ENCODE assay signal across 8 cellular contexts in genomic region chr12:51047655-51048540, GRCh38. TPM values are rescaled to one million over a fixed set of nuclear protein-coding genes. Genes with fewer than 3 reads are reported as not detected.
DNase-seq lines count a peak whose midpoint lies in the region; ATAC-seq and TF ChIP-seq lines count a peak whose summit lies in the region.

LETMD1 (plus strand) TSS chr12:51048327; CDS start chr12:51048357, 30 bp downstream.

- H3K27me3 ChIP-seq in OCI-LY1 (ENCODE audit: insufficient read depth, low read length), result no peaks in the 10 kb centered on the region

- peak; percentile 95 for DNase-seq in DMS 273 treated with DMSO at 0.1 percent for 48 hours (lab: John Stamatoyannopoulos, UW)
- peak; percentile 87 for DNase-seq in HuH-7 (ENCODE audit: low spot score)
- DNase-seq in activated CD8-positive, alpha-beta memory T cell treated with anti-CD3 and anti-CD28 coated beads, Interleukin-2, amount 50 U/mL, for 4 hours, result peak; percentile 86
- DNase-seq in endothelial cell (ENCODE audit: low spot score), result peak; percentile 95
- DNase-seq in mesothelial cell of epicardium (ENCODE audit: low spot score in 2 of 2, unreplicated experiment in 2 of 2), result peak; percentile 82 to 92
- peak; percentile 81 to 87 for DNase-seq in stimulated activated CD8-positive, alpha-beta memory T cell treated with anti-CD3 and anti-CD28 coated beads, Interleukin-15, amount 100 ng/mL, for 48 hours (ENCODE audit: low read depth in 2 of 2)

- peaks cover 12% of the 10 kb centered on the region for H3K4me1 Mint-ChIP-seq in endothelial cell (ENCODE audit: unreplicated experiment)
- peaks cover 15% of the 10 kb centered on the region for H3K4me1 Mint-ChIP-seq in mesothelial cell of epicardium

- H3F3A ChIP-seq in OCI-LY1 (ENCODE audit: insufficient read depth, low read length), result no peaks in the 10 kb centered on the region

- H3K4me3 ChIP-seq in OCI-LY1 (ENCODE audit: low read depth, low read length, poor library complexity, severe bottlenecking), result peak within 1 kb of the TSS; percentile 75

- H3K36me3 ChIP-seq in OCI-LY1 (ENCODE audit: insufficient read depth, low read length), result peaks cover 10% of the 10 kb centered on the region

- H3K27me3 Mint-ChIP-seq in endothelial cell (ENCODE audit: unreplicated experiment) (peaks cover 1% of the 10 kb centered on the region), mesothelial cell of epicardium (ENCODE audit: low read depth) (no peaks in the 10 kb centered on the region)

- H3K36me3 Mint-ChIP-seq in endothelial cell (ENCODE audit: low read depth, unreplicated experiment) (peaks cover 8% of the 10 kb centered on the region), mesothelial cell of epicardium (peaks cover 7% of the 10 kb centered on the region)

- H4K20me1 ChIP-seq in OCI-LY1 (ENCODE audit: insufficient read depth, low read length), result no peaks in the 10 kb centered on the region

- H2AFZ ChIP-seq in OCI-LY1 (ENCODE audit: low read length), result peak within 1 kb of the TSS; percentile 32

- H3K27ac ChIP-seq in OCI-LY1 (ENCODE audit: low read depth, low read length, poor library complexity, severe bottlenecking), result peak within 1 kb of the TSS; percentile 40

- H3K9me3 ChIP-seq in OCI-LY1 (ENCODE audit: low read length), result no peaks in the 10 kb centered on the region

- peak; percentile 95 for ATAC-seq in GM21515 (IDR thresholded peaks at IDR 0.05; ENCODE audit: unreplicated experiment)

- H3K9ac ChIP-seq in OCI-LY1 (ENCODE audit: low read length), result peak within 1 kb of the TSS; percentile 84

- H3K79me2 ChIP-seq in OCI-LY1 (ENCODE audit: insufficient read depth, low read length), result peaks cover 12% of the 10 kb centered on the region; the same call in 1 of the 2 replicates

- peaks cover 20% of the 10 kb centered on the region for H3K4me1 ChIP-seq in OCI-LY1 (ENCODE audit: insufficient read depth, low read length, severe bottlenecking)

- H3K9me2 ChIP-seq in OCI-LY1 (ENCODE audit: low read depth, low read length), result no peaks in the 10 kb centered on the region

- H3K27ac Mint-ChIP-seq in endothelial cell (ENCODE audit: unreplicated experiment) (peak within 1 kb of the TSS; percentile 79), mesothelial cell of epicardium (peak within 1 kb of the TSS; percentile 95)

- H3K4me3 Mint-ChIP-seq in endothelial cell (ENCODE audit: unreplicated experiment), result peak within 1 kb of the TSS; percentile 97
- peak within 1 kb of the TSS; percentile 93 for H3K4me3 Mint-ChIP-seq in mesothelial cell of epicardium

- H3K9me3 Mint-ChIP-seq in endothelial cell (ENCODE audit: unreplicated experiment) (peaks cover 5% of the 10 kb centered on the region), mesothelial cell of epicardium (no peaks in the 10 kb centered on the region)

- TF ChIP-seq CTCF in OCI-LY1 (IDR thresholded peaks at IDR 0.05; ENCODE audit: low read length) (peak; percentile 96), endothelial cell (IDR thresholded peaks at IDR 0.05; ENCODE audit: unreplicated experiment) (peak; percentile 66), mesothelial cell of epicardium (IDR thresholded peaks at IDR 0.05; ENCODE audit: unreplicated experiment) (peak; percentile 73)

- peak within 1 kb of the TSS; percentile 88 for H3K4me2 ChIP-seq in OCI-LY1 (ENCODE audit: low read length)

RNA-seq across cellular contexts. Expression of gene LETMD1, which starts in this region (rescaled TPM):
- total RNA-seq in endothelial cell (ENCODE audit: unreplicated experiment), result 32.8 TPM
- 71.8 to 77.0 TPM (median 74.4 TPM) in 3 replicates for total RNA-seq in mesothelial cell of epicardium

Comparison
In these comparisons a context has a peak if more than half of its experiments do, and no peak if none do; other contexts are left out.
1. Peak in every context shown above with its lines: DNase-seq, ATAC-seq, H3K4me3 ChIP-seq and H3K27ac ChIP-seq.